ENCODE assay signal across 9 cellular contexts in the genomic region with DNA sequence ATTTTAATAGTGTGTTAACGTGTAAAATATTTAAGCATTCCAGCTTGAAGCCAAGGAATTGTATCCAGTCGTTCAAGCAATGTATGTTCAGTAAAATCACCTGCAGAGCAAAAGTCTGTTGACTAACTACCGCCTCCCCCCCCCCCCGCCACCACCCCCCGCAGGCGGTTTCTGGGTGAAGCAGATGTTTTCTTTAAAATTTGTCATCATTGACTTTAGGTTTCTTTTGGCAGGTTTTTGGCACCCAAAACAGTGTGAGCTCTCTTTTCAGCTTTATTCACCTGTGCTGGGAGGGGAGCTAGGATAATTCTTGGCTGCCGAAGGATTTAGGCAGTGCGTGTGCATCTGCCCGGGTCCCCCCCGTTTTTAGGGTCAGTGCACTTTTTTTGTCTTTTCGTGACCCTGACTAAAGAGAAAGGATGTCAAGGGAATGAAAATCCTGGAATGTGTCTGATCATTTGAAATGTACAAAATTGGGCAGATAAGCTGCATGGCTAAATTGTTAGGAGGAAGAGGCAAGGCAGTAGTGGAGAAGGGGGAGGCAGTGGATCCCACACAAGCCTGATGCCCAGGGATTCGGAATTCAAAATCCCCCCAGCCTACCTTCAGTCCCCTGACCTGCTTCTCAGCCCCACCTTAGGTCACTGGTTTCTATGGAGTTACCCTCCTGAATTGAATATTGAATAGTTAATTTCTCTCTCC. TPM values are rescaled to one million over a fixed set of nuclear protein-coding genes. Genes with fewer than 3 reads are reported as not detected.
DNase-seq lines count a peak whose midpoint lies in the region; ATAC-seq, FAIRE-seq and TF ChIP-seq lines count a peak whose summit lies in the region.
"Had no signal": no experiment of that assay in that cellular context is flagged by ENCODE, and none has a peak within 500 bp of the region (broad histone marks: within the 10 kb centered on the region; RNA-seq: fewer than 3 reads in every experiment).

No MANE protein-coding gene starts in this region.

- POLR2A ChIA-PET in HEK293 (lab: Yijun Ruan, JAX), result interaction anchor here (0.6 to 1.9 kb wide), 6 partner anchors 22 to 315 kb away, joined by 3 to 10 read pairs (median 3); no protein-coding TSS in a partner anchor

- DNase-seq in astrocyte of the hippocampus (ENCODE audit: low read depth, low spot score) (peak; percentile 39), kidney (no peak), NCI-H1092 treated with DMSO at 0.1 percent for 48 hours (lab: John Stamatoyannopoulos, UW) (no peak), globus pallidus (ENCODE audit: low spot score) (no peak)

- H3K27me3 ChIP-seq in stomach smooth muscle (ENCODE audit: control insufficient read depth in 1 of 2, insufficient read depth in 2 of 2, low read length in 2 of 2), result no peaks in the 10 kb centered on the region

- H3K9ac ChIP-seq in kidney (ENCODE audit: low read length in 2 of 2), result peak overlapping the region in 1 of 2 donors; percentile 29
- peak overlapping the region in 1 of 2 donors; percentile 36 for H3K9ac ChIP-seq in stomach smooth muscle (ENCODE audit: low read length in 2 of 2)

- H3K27ac ChIP-seq in HEK293 (ENCODE audit: extremely low read depth, low read depth, low read length) (no peak overlapping the region), kidney (ENCODE audit: low read depth in 2 of 2, low read length in 2 of 2) (peak overlapping the region in 1 of 2 donors; percentile 38), stomach smooth muscle (ENCODE audit: low read length) (no peak overlapping the region)

- H3K9me3 ChIP-seq in HEK293 (ENCODE audit: control insufficient read depth, insufficient read depth, low read depth, low read length), result no peaks in the 10 kb centered on the region
- H3K9me3 ChIP-seq in kidney (ENCODE audit: control insufficient read depth in 1 of 2, low read length in 2 of 2), result no peaks in the 10 kb centered on the region
- H3K9me3 ChIP-seq in stomach smooth muscle (ENCODE audit: control insufficient read depth in 2 of 2, low read length in 2 of 2), result no peaks in the 10 kb centered on the region

- H3K4me3 ChIP-seq in HEK293 (ENCODE audit: low read depth, low read length), result peak overlapping the region; percentile 50
- peak overlapping the region; percentile 72 to 81 for H3K4me3 ChIP-seq in kidney (ENCODE audit: low read length in 2 of 2)
- peak overlapping the region; percentile 62 to 81 for H3K4me3 ChIP-seq in stomach smooth muscle (ENCODE audit: low read length in 2 of 2)

- TF ChIP-seq CTCF in HEK293 (tag by site-specific recombination; IDR thresholded peaks at IDR 0.05) (no peak), kidney (IDR thresholded peaks at IDR 0.05; ENCODE audit: borderline replicate concordance, extremely low read depth, insufficient read depth) (no peak)

- H3K36me3 ChIP-seq in HEK293 (ENCODE audit: control insufficient read depth in 2 of 2, insufficient read depth in 1 of 2, low read length in 2 of 2) (no peaks in the 10 kb centered on the region), kidney (ENCODE audit: control insufficient read depth in 1 of 2, insufficient read depth in 2 of 2, low read length in 2 of 2) (no peaks in the 10 kb centered on the region), stomach smooth muscle (ENCODE audit: control insufficient read depth in 2 of 2, insufficient read depth in 2 of 2, low read length in 2 of 2) (peaks cover 3% of the 10 kb centered on the region in 2 donors)

- H3K4me1 ChIP-seq in HEK293 (ENCODE audit: control insufficient read depth, insufficient read depth, low read length), result peaks cover 9% of the 10 kb centered on the region
- peaks cover 0 to 19% of the 10 kb centered on the region in 2 donors for H3K4me1 ChIP-seq in kidney (ENCODE audit: control insufficient read depth in 1 of 2, insufficient read depth in 1 of 2, low read depth in 1 of 2, low read length in 2 of 2)
- peaks cover 15% of the 10 kb centered on the region for H3K4me1 ChIP-seq in stomach smooth muscle (ENCODE audit: control insufficient read depth, insufficient read depth, low read length)

- no peak for FAIRE-seq in kidney (lab: Jason Lieb, UNC)
- FAIRE-seq: urothelium cell line had no signal

- no peak for ATAC-seq in HG03159 (IDR thresholded peaks at IDR 0.05; ENCODE audit: unreplicated experiment)
- no peak for ATAC-seq in HG03439 (IDR thresholded peaks at IDR 0.05; ENCODE audit: unreplicated experiment)

- CTCF ChIA-PET in HEK293 (lab: Yijun Ruan, JAX), result interaction anchor here (0.5 to 7.0 kb wide), 34 partner anchors 11 to 1729 kb away, joined by 3 to 82 read pairs (median 4); no protein-coding TSS in a partner anchor

- intact Hi-C loops in kidney (cut with DNase I), result no loop called here

TF ChIP-seq in HEK293, 187 proteins besides CTCF, POLR2A, EP300 and RAD21:
- TF ChIP-seq INSM2 (tag by site-specific recombination; IDR thresholded peaks at IDR 0.05) (no peak), BCL11B (tag by site-specific recombination; IDR thresholded peaks at IDR 0.05; ENCODE audit: low read depth) (no peak), ZXDB (tag by site-specific recombination; IDR thresholded peaks at IDR 0.05) (no peak), ZNF585B (tag by site-specific recombination; IDR thresholded peaks at IDR 0.05) (no peak), ZNF239 (tag by site-specific recombination; IDR thresholded peaks at IDR 0.05) (no peak), TCF7L2 (IDR thresholded peaks at IDR 0.05; ENCODE audit: borderline replicate concordance, low read depth, low read length) (no peak), GLIS1 (tag by site-specific recombination; IDR thresholded peaks at IDR 0.05) (peak; percentile 70), ZBTB20 (tag by site-specific recombination; IDR thresholded peaks at IDR 0.05) (peak; percentile 25; the same call in 1 of the 2 replicates), ZNF350 (tag by site-specific recombination; IDR thresholded peaks at IDR 0.05) (no peak), ZNF433 (tag by site-specific recombination; IDR thresholded peaks at IDR 0.05; ENCODE audit: low read depth) (no peak)
- TF ChIP-seq, protein P1, sequence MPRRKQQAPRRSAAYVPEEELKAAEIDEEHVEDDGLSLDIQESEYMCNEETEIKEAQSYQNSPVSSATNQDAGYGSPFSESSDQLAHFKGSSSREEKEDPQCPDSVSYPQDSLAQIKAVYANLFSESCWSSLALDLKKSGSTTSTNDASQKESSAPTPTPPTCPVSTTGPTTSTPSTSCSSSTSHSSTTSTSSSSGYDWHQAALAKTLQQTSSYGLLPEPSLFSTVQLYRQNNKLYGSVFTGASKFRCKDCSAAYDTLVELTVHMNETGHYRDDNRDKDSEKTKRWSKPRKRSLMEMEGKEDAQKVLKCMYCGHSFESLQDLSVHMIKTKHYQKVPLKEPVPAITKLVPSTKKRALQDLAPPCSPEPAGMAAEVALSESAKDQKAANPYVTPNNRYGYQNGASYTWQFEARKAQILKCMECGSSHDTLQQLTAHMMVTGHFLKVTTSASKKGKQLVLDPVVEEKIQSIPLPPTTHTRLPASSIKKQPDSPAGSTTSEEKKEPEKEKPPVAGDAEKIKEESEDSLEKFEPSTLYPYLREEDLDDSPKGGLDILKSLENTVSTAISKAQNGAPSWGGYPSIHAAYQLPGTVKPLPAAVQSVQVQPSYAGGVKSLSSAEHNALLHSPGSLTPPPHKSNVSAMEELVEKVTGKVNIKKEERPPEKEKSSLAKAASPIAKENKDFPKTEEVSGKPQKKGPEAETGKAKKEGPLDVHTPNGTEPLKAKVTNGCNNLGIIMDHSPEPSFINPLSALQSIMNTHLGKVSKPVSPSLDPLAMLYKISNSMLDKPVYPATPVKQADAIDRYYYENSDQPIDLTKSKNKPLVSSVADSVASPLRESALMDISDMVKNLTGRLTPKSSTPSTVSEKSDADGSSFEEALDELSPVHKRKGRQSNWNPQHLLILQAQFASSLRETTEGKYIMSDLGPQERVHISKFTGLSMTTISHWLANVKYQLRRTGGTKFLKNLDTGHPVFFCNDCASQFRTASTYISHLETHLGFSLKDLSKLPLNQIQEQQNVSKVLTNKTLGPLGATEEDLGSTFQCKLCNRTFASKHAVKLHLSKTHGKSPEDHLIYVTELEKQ (tag by site-specific recombination; IDR thresholded peaks at IDR 0.05; ENCODE audit: borderline replicate concordance), result no peak

RNA-seq across cellular contexts. Expression of gene EDN1, which starts 1.1 kb away (rescaled TPM):
- 16.6 TPM for total RNA-seq in kidney
- polyA plus RNA-seq in kidney (ENCODE audit: insufficient read depth, low read depth, low replicate concordance), result 3.4 TPM
